ENCODE assay signal across 8 cellular contexts in the genomic region with DNA sequence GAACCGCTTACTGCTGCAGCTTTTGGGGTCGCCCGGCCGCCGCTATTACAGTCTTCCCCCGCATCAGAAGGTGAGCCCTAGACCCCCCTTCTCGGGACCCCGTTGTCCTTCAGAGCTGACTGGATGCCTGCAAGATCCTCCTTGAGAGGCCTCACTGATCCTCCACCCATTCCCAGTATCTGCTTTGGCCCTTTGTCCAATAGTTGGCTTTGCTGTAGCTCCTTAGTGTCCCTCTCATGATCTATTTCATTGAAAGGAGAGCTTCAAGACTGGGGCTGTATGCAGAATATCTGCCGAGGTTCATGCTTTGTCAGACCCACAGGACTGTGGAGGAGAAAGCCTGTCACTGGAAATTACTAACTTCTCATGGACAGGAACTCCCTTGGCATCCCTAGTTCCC. TPM values are rescaled to one million over a fixed set of nuclear protein-coding genes. Genes with fewer than 3 reads are reported as not detected.
A peak's percentile ranks its signal among the peaks of the same experiment; 100 is the strongest.
DNase-seq lines count a peak whose midpoint lies in the region; ATAC-seq and TF ChIP-seq lines count a peak whose summit lies in the region.

No MANE protein-coding gene starts in this region.

- ATAC-seq in HG03175 (IDR thresholded peaks at IDR 0.05; ENCODE audit: unreplicated experiment) (peak; percentile 3), sciatic nerve (peak; percentile 38)

- H3K9me3 Mint-ChIP-seq in activated naive CD8-positive, alpha-beta T cell treated with anti-CD3 and anti-CD28 coated beads for 36 hours: no peaks in the 10 kb centered on the region

- H3K27ac Mint-ChIP-seq in activated naive CD8-positive, alpha-beta T cell treated with anti-CD3 and anti-CD28 coated beads for 36 hours: peak overlapping the region; percentile 99

- H3K4me3 ChIP-seq in right atrium auricular region: peak overlapping the region; percentile 82 to 96

- no peak for TF ChIP-seq CTCF in right atrium auricular region (IDR thresholded peaks at IDR 0.05)

- intact Hi-C loops in sciatic nerve (cut with DNase I): no loop called here

- peaks cover 21% of the 10 kb centered on the region for H3K4me1 Mint-ChIP-seq in activated naive CD8-positive, alpha-beta T cell treated with anti-CD3 and anti-CD28 coated beads for 36 hours

- H3K4me1 ChIP-seq in right atrium auricular region: peaks cover 0 to 21% of the 10 kb centered on the region in 2 donors

- H3K9me3 ChIP-seq in right atrium auricular region: no peaks in the 10 kb centered on the region

- H3K36me3 ChIP-seq in right atrium auricular region: peaks cover 29% of the 10 kb centered on the region

- H3K27ac ChIP-seq in right atrium auricular region: peak overlapping the region; percentile 90 to 96

- peaks cover 41% of the 10 kb centered on the region for H3K36me3 Mint-ChIP-seq in activated naive CD8-positive, alpha-beta T cell treated with anti-CD3 and anti-CD28 coated beads for 36 hours

- DNase-seq in NCI-H2171 treated with DMSO at 0.1 percent for 48 hours (lab: John Stamatoyannopoulos, UW) (peak; percentile 25), NCI-H2171 (lab: John Stamatoyannopoulos, UW) (no peak), right atrium auricular region (ENCODE audit: low spot score) (no peak), sciatic nerve (ENCODE audit: low spot score) (no peak), NCI-H774 (lab: John Stamatoyannopoulos, UW) (no peak), NCI-H128 (lab: John Stamatoyannopoulos, UW; ENCODE audit: unreplicated experiment) (no peak)
- no peak for DNase-seq in activated naive CD8-positive, alpha-beta T cell treated with anti-CD3 and anti-CD28 coated beads for 36 hours

- H3K27me3 Mint-ChIP-seq in activated naive CD8-positive, alpha-beta T cell treated with anti-CD3 and anti-CD28 coated beads for 36 hours: no peaks in the 10 kb centered on the region

- H3K4me3 Mint-ChIP-seq in activated naive CD8-positive, alpha-beta T cell treated with anti-CD3 and anti-CD28 coated beads for 36 hours: peak overlapping the region; percentile 98

- no peaks in the 10 kb centered on the region for H3K27me3 ChIP-seq in right atrium auricular region

RNA-seq across cellular contexts. Expression of a gene that starts 0.5 kb away (rescaled TPM):
- total RNA-seq in activated naive CD8-positive, alpha-beta T cell treated with anti-CD3 and anti-CD28 coated beads for 36 hours: 10 to 100 TPM; 71.7 to 76.2 TPM
- total RNA-seq in right atrium auricular region: 10 to 100 TPM; 58.5 to 98.1 TPM
- total RNA-seq in sciatic nerve: 19.4 TPM

RNA-seq across cellular contexts. Expression of a gene that starts 48.1 kb away (rescaled TPM):
- under 1 TPM; 0.32 to 0.82 TPM for total RNA-seq in activated naive CD8-positive, alpha-beta T cell treated with anti-CD3 and anti-CD28 coated beads for 36 hours
- 1 to 10 TPM; 1.2 to 1.7 TPM for total RNA-seq in right atrium auricular region
- 1.8 TPM for total RNA-seq in sciatic nerve

RNA-seq across cellular contexts. Expression of a gene that starts 48.4 kb away (rescaled TPM):
- total RNA-seq in activated naive CD8-positive, alpha-beta T cell treated with anti-CD3 and anti-CD28 coated beads for 36 hours: 10 to 100 TPM; 28.5 to 31.7 TPM
- total RNA-seq in right atrium auricular region: 1 to 10 TPM; 4.4 to 7.0 TPM
- 18.1 TPM for total RNA-seq in sciatic nerve
